15 cellular contexts compared by ENCODE assay signal in the genomic region with DNA sequence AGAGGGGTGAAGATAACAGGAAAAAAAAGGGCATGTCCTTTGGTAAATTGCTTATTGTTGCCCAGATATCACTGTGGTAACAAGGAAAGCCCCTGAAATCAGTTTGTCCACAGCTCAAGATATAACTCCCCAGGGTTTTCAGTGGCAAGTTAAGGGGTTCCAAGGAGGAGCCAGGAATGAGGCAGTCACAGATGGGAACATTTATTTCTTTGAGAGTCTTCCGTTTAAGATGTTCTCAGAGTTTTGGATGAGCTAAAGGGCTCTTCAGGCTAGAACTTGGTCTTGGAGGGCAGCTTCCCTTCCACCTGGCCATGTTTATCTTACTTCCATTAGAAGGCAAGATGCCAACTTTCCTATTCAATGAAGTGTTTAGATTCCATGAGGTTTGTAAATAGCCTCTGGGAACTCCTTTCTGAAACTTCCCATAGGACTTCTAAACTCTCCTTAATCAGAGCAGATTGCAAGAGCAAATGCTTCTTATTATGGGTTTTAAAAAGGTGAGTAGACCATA.
DNase-seq lines count a peak whose midpoint lies in the region; ATAC-seq and TF ChIP-seq lines count a peak whose summit lies in the region.
"Had no signal": no experiment of that assay in that cellular context is flagged by ENCODE, and none has a peak within 500 bp of the region (broad histone marks: within the 10 kb centered on the region; RNA-seq: fewer than 3 reads in every experiment).

No MANE protein-coding gene starts in this region.

- no peaks in the 10 kb centered on the region for H3K36me3 Mint-ChIP-seq in T-helper 17 cell (ENCODE audit: low read depth)
- no peaks in the 10 kb centered on the region for H3K36me3 Mint-ChIP-seq in activated naive CD4-positive, alpha-beta T cell treated with anti-CD3 and anti-CD28 coated beads, Interleukin-2, amount 50 U/mL, for 72 hours

- H3K27ac ChIP-seq in right atrium auricular region: peak overlapping the region; percentile 7 to 11

- no peaks in the 10 kb centered on the region for H3K9me3 ChIP-seq in right atrium auricular region
- peaks cover 3% of the 10 kb centered on the region for H3K9me3 ChIP-seq in T-helper 17 cell (ENCODE audit: control insufficient read depth, low read length, poor library complexity, severe bottlenecking)

- H3K4me3 ChIP-seq in LNCaP clone FGC (ENCODE audit: low read depth, low read length): no peak overlapping the region
- no peak overlapping the region for H3K4me3 ChIP-seq in right atrium auricular region

- peaks cover 0 to 19% of the 10 kb centered on the region in 2 donors for H3K4me1 ChIP-seq in right atrium auricular region

- H3K36me3 ChIP-seq in right atrium auricular region: no peaks in the 10 kb centered on the region

- H3K4me1 Mint-ChIP-seq in T-helper 17 cell: no peaks in the 10 kb centered on the region
- H3K4me1 Mint-ChIP-seq: B cell had no signal

- H3K9me3 Mint-ChIP-seq in activated naive CD4-positive, alpha-beta T cell treated with anti-CD3 and anti-CD28 coated beads, Interleukin-2, amount 50 U/mL, for 72 hours: no peaks in the 10 kb centered on the region
- H3K9me3 Mint-ChIP-seq: activated CD4-positive, alpha-beta T cell treated with anti-CD3 and anti-CD28 coated beads, Interleukin-2, amount 10 ng/mL, durations not matched to agents 24 days and 14 days; activated T-helper 1 cell treated with anti-CD3 and anti-CD28 coated beads, Interleukin-12 subunit alpha, Interleukin-12 subunit beta, Interleukin-2, Interleukin-4 antibody, amounts not matched to agents 30 ng/mL and 10 ng/mL and 1 ng/mL, durations not matched to agents 14 hours and 24 hours and 36 hours; T-helper 1 cell treated with Interleukin-12 subunit alpha and Interleukin-12 subunit beta and Interleukin-4 antibody, amounts not matched to agents 30 μg/mL and 1 μg/mL, for 36 hours had no signal

- H3K27me3 Mint-ChIP-seq in T-helper 17 cell: peaks cover 48% of the 10 kb centered on the region
- H3K27me3 Mint-ChIP-seq: activated CD4-positive, alpha-beta T cell treated with anti-CD3 and anti-CD28 coated beads, Interleukin-2, amount 10 ng/mL, durations not matched to agents 24 days and 14 days; B cell had no signal

- no peak overlapping the region for H3K27ac Mint-ChIP-seq in T-helper 17 cell
- H3K27ac Mint-ChIP-seq in activated naive CD4-positive, alpha-beta T cell treated with anti-CD3 and anti-CD28 coated beads, Interleukin-2, amount 50 U/mL, for 72 hours: no peak overlapping the region
- H3K27ac Mint-ChIP-seq: activated CD4-positive, alpha-beta T cell treated with anti-CD3 and anti-CD28 coated beads, Interleukin-2, amount 10 ng/mL, durations not matched to agents 24 days and 14 days; activated T-helper 1 cell treated with anti-CD3 and anti-CD28 coated beads, Interleukin-12 subunit alpha, Interleukin-12 subunit beta, Interleukin-2, Interleukin-4 antibody, amounts not matched to agents 30 ng/mL and 10 ng/mL and 1 ng/mL, durations not matched to agents 14 hours and 24 hours and 36 hours; B cell; T-helper 1 cell treated with Interleukin-12 subunit alpha and Interleukin-12 subunit beta and Interleukin-4 antibody, amounts not matched to agents 30 μg/mL and 1 μg/mL, for 36 hours had no signal

- peak; percentile 7 for DNase-seq in AG09319 (ENCODE audit: extremely low read depth, low read depth)
- DNase-seq in LNCaP clone FGC (ENCODE audit: low read depth): peak; percentile 34
- DNase-seq in RPMI7951 (ENCODE audit: low read depth): peak; percentile 77
- no peak for DNase-seq in right atrium auricular region (ENCODE audit: low spot score)
- DNase-seq in stimulated activated CD4-positive, alpha-beta T cell treated with anti-CD3 and anti-CD28 coated beads, Interleukin-4, amount 100 ng/mL, for 24 hours: no peak
- no peak for DNase-seq in T-helper 17 cell
- no peak for DNase-seq in activated effector memory CD4-positive, alpha-beta T cell treated with Interleukin-2 at 50 U/mL for 16 hours
- DNase-seq in activated naive CD4-positive, alpha-beta T cell treated with anti-CD3 and anti-CD28 coated beads, Interleukin-2, amount 50 U/mL, for 72 hours (ENCODE audit: low spot score in 2 of 2): no peak
- DNase-seq: activated CD4-positive, alpha-beta T cell treated with anti-CD3 and anti-CD28 coated beads, Interleukin-2, amount 10 ng/mL, durations not matched to agents 24 days and 14 days; effector memory CD4-positive, alpha-beta T cell; GF-D8; NCI-H146 had no signal

- no peak for TF ChIP-seq CTCF in AG09319 (IDR thresholded peaks at IDR 0.05; ENCODE audit: low read depth, low read length)
- no peak for TF ChIP-seq CTCF in LNCaP clone FGC (IDR thresholded peaks at IDR 0.05; ENCODE audit: control insufficient read depth, extremely low read depth, insufficient read depth)
- no peak for TF ChIP-seq CTCF in right atrium auricular region (IDR thresholded peaks at IDR 0.05)

- no peak for ATAC-seq in T-helper 17 cell
- ATAC-seq in activated naive CD4-positive, alpha-beta T cell treated with anti-CD3 and anti-CD28 coated beads, Interleukin-2, amount 50 U/mL, for 72 hours: no peak

- H3K4me3 Mint-ChIP-seq in T-helper 17 cell: no peak overlapping the region
- H3K4me3 Mint-ChIP-seq: activated CD4-positive, alpha-beta T cell treated with anti-CD3 and anti-CD28 coated beads, Interleukin-2, amount 10 ng/mL, durations not matched to agents 24 days and 14 days; activated T-helper 1 cell treated with anti-CD3 and anti-CD28 coated beads, Interleukin-12 subunit alpha, Interleukin-12 subunit beta, Interleukin-2, Interleukin-4 antibody, amounts not matched to agents 30 ng/mL and 10 ng/mL and 1 ng/mL, durations not matched to agents 14 hours and 24 hours and 36 hours; B cell; T-helper 1 cell treated with Interleukin-12 subunit alpha and Interleukin-12 subunit beta and Interleukin-4 antibody, amounts not matched to agents 30 μg/mL and 1 μg/mL, for 36 hours had no signal

- no peaks in the 10 kb centered on the region for H3K27me3 ChIP-seq in right atrium auricular region

Comparison
In these comparisons a context has a peak if more than half of its experiments do, and no peak if none do; other contexts are left out.
1. DNase-seq: peak in AG09319 (single experiment), LNCaP clone FGC (single experiment) and RPMI7951 (single experiment); none in right atrium auricular region (single experiment), stimulated activated CD4-positive, alpha-beta T cell treated with anti-CD3 and anti-CD28 coated beads, Interleukin-4, amount 100 ng/mL, for 24 hours (single experiment), T-helper 17 cell (0 of 3), activated effector memory CD4-positive, alpha-beta T cell treated with Interleukin-2 at 50 U/mL for 16 hours (single experiment) and activated naive CD4-positive, alpha-beta T cell treated with anti-CD3 and anti-CD28 coated beads, Interleukin-2, amount 50 U/mL, for 72 hours (0 of 2).